In genomic region chr20:5181492-5181891, GRCh38 we compare ENCODE assay signal across 22 cellular contexts. TPM values are rescaled to one million over a fixed set of nuclear protein-coding genes. Genes with fewer than 3 reads are reported as not detected.
DNase-seq lines count a peak whose midpoint lies in the region; ATAC-seq, FAIRE-seq and TF ChIP-seq lines count a peak whose summit lies in the region.
"Had no signal": no experiment of that assay in that cellular context is flagged by ENCODE, and none has a peak within 500 bp of the region (broad histone marks: within the 10 kb centered on the region; RNA-seq: fewer than 3 reads in every experiment).

No MANE protein-coding gene starts in this region.

- intact Hi-C loops in ascending aorta (cut with DNase I), result no loop called here

- H3K36me3 ChIP-seq in ascending aorta (peaks cover 35 to 58% of the 10 kb centered on the region in 2 donors), osteoblast (ENCODE audit: insufficient read depth, low read length) (peaks cover 16% of the 10 kb centered on the region), small intestine (ENCODE audit: control insufficient read depth in 2 of 2, insufficient read depth in 2 of 2, low read length in 2 of 2) (peaks cover 3 to 12% of the 10 kb centered on the region in 2 donors)

- peaks cover 89% of the 10 kb centered on the region for H3K36me3 Mint-ChIP-seq in activated T-cell treated with anti-CD3 and anti-CD28 coated beads, Interleukin-2, amount 50 U/mL, for 24 hours (ENCODE audit: low read depth)
- H3K36me3 Mint-ChIP-seq in activated T-cell treated with anti-CD3 and anti-CD28 coated beads, Interleukin-2, amount 50 U/mL, for 4 hours (ENCODE audit: insufficient read depth), result peaks cover 44% of the 10 kb centered on the region

- H3K4me1 Mint-ChIP-seq in activated T-cell treated with anti-CD3 and anti-CD28 coated beads, Interleukin-2, amount 50 U/mL, for 24 hours (ENCODE audit: low read depth), result peaks cover 1% of the 10 kb centered on the region
- H3K4me1 Mint-ChIP-seq in activated T-cell treated with anti-CD3 and anti-CD28 coated beads, Interleukin-2, amount 50 U/mL, for 4 hours (ENCODE audit: low read depth), result no peaks in the 10 kb centered on the region
- H3K4me1 Mint-ChIP-seq: activated naive CD4-positive, alpha-beta T cell treated with anti-CD3 and anti-CD28 coated beads, Interleukin-2, amount 10 ng/mL, durations not matched to agents 7 days and 5 days had no signal

- H3K4me1 ChIP-seq in ascending aorta (peaks cover 16 to 37% of the 10 kb centered on the region in 2 donors), osteoblast (ENCODE audit: insufficient read depth, low read length) (peaks cover 12% of the 10 kb centered on the region), small intestine (ENCODE audit: control insufficient read depth in 2 of 2, insufficient read depth in 1 of 2, low read depth in 1 of 2, low read length in 1 of 2) (no peaks in the 10 kb centered on the region)
- H3K4me1 ChIP-seq: Caco-2, Peyer's patch had no signal

- in situ Hi-C loops in GM13977 (cut with MboI; ENCODE audit: low pct_unique_long_range_greater_than_20kb, low sequenced_read_pairs, unreplicated experiment), result no loop called here

- 77 to 87% (median 85%) methylated on average over 2 of the region's 2 CpGs for WGBS in small intestine, 3 donors

- no peaks in the 10 kb centered on the region for H3K9me3 Mint-ChIP-seq in activated T-cell treated with anti-CD3 and anti-CD28 coated beads, Interleukin-2, amount 50 U/mL, for 24 hours
- no peaks in the 10 kb centered on the region for H3K9me3 Mint-ChIP-seq in activated T-cell treated with anti-CD3 and anti-CD28 coated beads, Interleukin-2, amount 50 U/mL, for 4 hours
- H3K9me3 Mint-ChIP-seq: activated naive CD4-positive, alpha-beta T cell treated with anti-CD3 and anti-CD28 coated beads, Interleukin-2, amount 10 ng/mL, durations not matched to agents 7 days and 5 days had no signal

- H3K4me2 ChIP-seq in osteoblast (ENCODE audit: insufficient read depth, low read length), result peak overlapping the region; percentile 57

- no peaks in the 10 kb centered on the region for H4K20me1 ChIP-seq in osteoblast (ENCODE audit: insufficient read depth, low read length)

- TF ChIP-seq CTCF in ascending aorta (IDR thresholded peaks at IDR 0.05) (no peak), osteoblast (IDR thresholded peaks at IDR 0.05; ENCODE audit: extremely low read depth, low read depth, low read length) (no peak), GM13977 (IDR thresholded peaks at IDR 0.05; ENCODE audit: extremely low read depth, insufficient read depth, missing control alignments) (no peak)

- no peak overlapping the region for H2AFZ ChIP-seq in osteoblast (ENCODE audit: low read length)

- DNase-seq in activated T-cell treated with anti-CD3 and anti-CD28 coated beads, Interleukin-2, amount 50 U/mL, for 24 hours, result no peak
- no peak for DNase-seq in activated T-cell treated with anti-CD3 and anti-CD28 coated beads, Interleukin-2, amount 50 U/mL, for 4 hours
- DNase-seq in NCI-H2029 (lab: John Stamatoyannopoulos, UW) (peak; percentile 47), ascending aorta (ENCODE audit: low spot score in 2 of 2) (no peak), osteoblast (ENCODE audit: insufficient read length, low spot score, missing footprints) (no peak), putamen (ENCODE audit: low spot score) (no peak), GM13977 (ENCODE audit: low spot score) (no peak), small intestine (no peak)
- DNase-seq: activated CD4-positive, alpha-beta T cell treated with anti-CD3 and anti-CD28 coated beads for 48 hours; activated naive CD4-positive, alpha-beta T cell treated with anti-CD3 and anti-CD28 coated beads, Interleukin-2, amount 10 ng/mL, durations not matched to agents 7 days and 5 days; Caco-2; H7; kidney; MV-4-11; NCI-H1694; NK-92 treated with Interleukin-12 subunit alpha and Interleukin-12 subunit beta, amount 100 ng/mL, for 24 hours; Peyer's patch; psoas muscle; stimulated activated CD4-positive, alpha-beta T cell treated with anti-CD3 and anti-CD28 coated beads, Interleukin-2, amount 100 ng/mL, for 24 hours; substantia nigra had no signal

- H3K79me2 ChIP-seq in osteoblast (ENCODE audit: insufficient read depth, low read length), result no peaks in the 10 kb centered on the region

- H3K9me3 ChIP-seq in ascending aorta, result no peaks in the 10 kb centered on the region
- H3K9me3 ChIP-seq in osteoblast (ENCODE audit: low read depth, low read length), result no peaks in the 10 kb centered on the region
- H3K9me3 ChIP-seq in small intestine (ENCODE audit: control insufficient read depth, low read depth), result no peaks in the 10 kb centered on the region
- H3K9me3 ChIP-seq: Caco-2, neutrophil, Peyer's patch, psoas muscle had no signal

- peak overlapping the region; percentile 71 to 81 for H3K27ac ChIP-seq in ascending aorta
- no peak overlapping the region for H3K27ac ChIP-seq in osteoblast (ENCODE audit: low read depth, low read length)
- no peak overlapping the region for H3K27ac ChIP-seq in small intestine (ENCODE audit: low read depth in 1 of 2, low read length in 1 of 2)
- H3K27ac ChIP-seq: neutrophil, Peyer's patch, skin epidermis had no signal

- no peaks in the 10 kb centered on the region for H3K27me3 Mint-ChIP-seq in activated T-cell treated with anti-CD3 and anti-CD28 coated beads, Interleukin-2, amount 50 U/mL, for 24 hours
- no peaks in the 10 kb centered on the region for H3K27me3 Mint-ChIP-seq in activated T-cell treated with anti-CD3 and anti-CD28 coated beads, Interleukin-2, amount 50 U/mL, for 4 hours (ENCODE audit: low read depth)
- H3K27me3 Mint-ChIP-seq: activated naive CD4-positive, alpha-beta T cell treated with anti-CD3 and anti-CD28 coated beads, Interleukin-2, amount 10 ng/mL, durations not matched to agents 7 days and 5 days had no signal

- H3K27me3 ChIP-seq in ascending aorta, result no peaks in the 10 kb centered on the region
- no peaks in the 10 kb centered on the region for H3K27me3 ChIP-seq in osteoblast (ENCODE audit: insufficient read depth, low read length)
- no peaks in the 10 kb centered on the region for H3K27me3 ChIP-seq in small intestine (ENCODE audit: control insufficient read depth in 2 of 2, insufficient read depth in 2 of 2, low read length in 2 of 2)
- H3K27me3 ChIP-seq: neutrophil, Peyer's patch had no signal

- ATAC-seq in activated T-cell treated with anti-CD3 and anti-CD28 coated beads, Interleukin-2, amount 50 U/mL, for 4 hours, result no peak

- H3K4me3 Mint-ChIP-seq in activated T-cell treated with anti-CD3 and anti-CD28 coated beads, Interleukin-2, amount 50 U/mL, for 24 hours, result no peak overlapping the region
- no peak overlapping the region for H3K4me3 Mint-ChIP-seq in activated T-cell treated with anti-CD3 and anti-CD28 coated beads, Interleukin-2, amount 50 U/mL, for 4 hours
- H3K4me3 Mint-ChIP-seq: activated naive CD4-positive, alpha-beta T cell treated with anti-CD3 and anti-CD28 coated beads, Interleukin-2, amount 10 ng/mL, durations not matched to agents 7 days and 5 days had no signal

- no peak for FAIRE-seq in small intestine (lab: Jason Lieb, UNC)
- FAIRE-seq: kidney had no signal

- H3K27ac Mint-ChIP-seq in activated T-cell treated with anti-CD3 and anti-CD28 coated beads, Interleukin-2, amount 50 U/mL, for 24 hours, result peak overlapping the region; percentile 39
- H3K27ac Mint-ChIP-seq: activated naive CD4-positive, alpha-beta T cell treated with anti-CD3 and anti-CD28 coated beads, Interleukin-2, amount 10 ng/mL, durations not matched to agents 7 days and 5 days had no signal

- H3K4me3 ChIP-seq in ascending aorta (peak overlapping the region; percentile 25 to 53), osteoblast (ENCODE audit: insufficient read depth, low read length) (peak overlapping the region; percentile 50), small intestine (ENCODE audit: low read depth in 1 of 2, low read length in 2 of 2) (no peak overlapping the region)
- H3K4me3 ChIP-seq: Peyer's patch, psoas muscle, skin epidermis had no signal

RNA-seq across cellular contexts. Expression of gene CDS2, which starts 54.7 kb away (rescaled TPM):
- 10 to 100 TPM; 31.3 to 37.6 (median 35.3) TPM for total RNA-seq in activated T-cell treated with anti-CD3 and anti-CD28 coated beads, Interleukin-2, amount 50 U/mL, for 4 hours
- total RNA-seq in ascending aorta, result 41.4 TPM
- 25.3 and 26.2 TPM in 2 replicates for total RNA-seq in osteoblast
- polyA plus RNA-seq in small intestine, result 10 to 100 TPM in 1 of 3 donors, 1 to 10 TPM in 2; 2.9 to 13.1 (median 5.1) TPM

Comparison
In these comparisons a context has a peak if more than half of its experiments do, and no peak if none do; other contexts are left out.
1. H3K27ac ChIP-seq: peak in ascending aorta (2 of 2); none in osteoblast (single experiment) and small intestine (0 of 2).
2. H3K4me3 ChIP-seq: peak in ascending aorta (2 of 2) and osteoblast (single experiment); none in small intestine (0 of 2).